In the genomic region with DNA sequence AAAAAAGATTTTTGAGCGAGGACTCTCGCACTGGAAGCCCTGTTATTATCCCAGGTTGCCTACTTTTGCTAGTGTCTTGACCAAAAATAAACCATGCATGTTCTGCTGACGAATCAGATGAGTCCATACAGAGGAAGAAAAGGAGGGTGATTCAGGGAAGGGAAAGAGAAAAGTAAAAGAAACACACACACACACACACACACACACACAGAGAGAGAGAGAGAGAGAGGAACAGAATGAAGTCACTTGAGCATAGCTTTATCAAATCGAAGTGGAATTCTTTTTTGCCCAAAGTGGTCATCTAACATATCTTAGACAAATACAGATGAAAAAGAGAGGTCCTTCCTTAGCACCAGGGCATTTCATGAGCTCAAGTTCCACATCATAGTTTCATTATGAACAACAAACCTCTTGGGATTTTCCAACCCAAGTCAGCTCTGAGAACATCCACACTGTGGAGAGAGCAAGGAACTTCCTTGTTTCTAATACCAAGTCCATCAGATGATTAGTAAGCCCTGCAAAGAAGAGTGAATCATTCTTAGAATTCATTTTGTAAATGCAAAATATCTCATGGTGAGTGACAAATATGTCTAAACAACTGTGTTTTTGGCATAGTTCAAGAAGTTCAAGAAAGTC, we compare ENCODE assay signal across 11 cellular contexts. TPM values are rescaled to one million over a fixed set of nuclear protein-coding genes. Genes with fewer than 3 reads are reported as not detected.
DNase-seq lines count a peak whose midpoint lies in the region; ATAC-seq and TF ChIP-seq lines count a peak whose summit lies in the region.
"Had no signal": no experiment of that assay in that cellular context is flagged by ENCODE, and none has a peak within 500 bp of the region (broad histone marks: within the 10 kb centered on the region; RNA-seq: fewer than 3 reads in every experiment).

No MANE protein-coding gene starts in this region.

- H3K36me3 ChIP-seq in MM.1S (replicated peaks; ENCODE audit: insufficient read depth, low read length): no peaks in the 10 kb centered on the region

- no peak overlapping the region for H3K27ac Mint-ChIP-seq in mesothelial cell of epicardium

- no peak overlapping the region for H3K9ac ChIP-seq in MM.1S (ENCODE audit: low read length)

- no peaks in the 10 kb centered on the region for H3K9me3 ChIP-seq in MM.1S (replicated peaks; ENCODE audit: insufficient read depth, low read length)

- ATAC-seq in GM19467 (IDR thresholded peaks at IDR 0.05; ENCODE audit: unreplicated experiment) (peak; percentile 72), HG03442 (IDR thresholded peaks at IDR 0.05; ENCODE audit: unreplicated experiment) (peak; percentile 85), left colon (no peak)

- H3K27me3 Mint-ChIP-seq in mesothelial cell of epicardium (ENCODE audit: low read depth): peaks cover 2% of the 10 kb centered on the region

- H3K27ac ChIP-seq in MM.1S (ENCODE audit: low read length): no peak overlapping the region

- no peak overlapping the region for H3K4me3 ChIP-seq in MM.1S (ENCODE audit: low read length)

- TF ChIP-seq CTCF in MM.1S (IDR thresholded peaks at IDR 0.05; ENCODE audit: low read length) (no peak), mesothelial cell of epicardium (IDR thresholded peaks at IDR 0.05; ENCODE audit: unreplicated experiment) (no peak)

- no peak overlapping the region for H2AFZ ChIP-seq in MM.1S (ENCODE audit: low read length)

- no peaks in the 10 kb centered on the region for H4K20me1 ChIP-seq in MM.1S (ENCODE audit: insufficient read depth, low read length)

- no peaks in the 10 kb centered on the region for H3K27me3 ChIP-seq in MM.1S (replicated peaks; ENCODE audit: insufficient read depth, low read length)

- H3K36me3 Mint-ChIP-seq in mesothelial cell of epicardium: no peaks in the 10 kb centered on the region

- H3K4me2 ChIP-seq in MM.1S (ENCODE audit: low read depth, low read length): no peak overlapping the region

- intact Hi-C loops in left colon (cut with DNase I, micrococcal nuclease): no loop called here

- no peaks in the 10 kb centered on the region for H3K4me1 Mint-ChIP-seq in mesothelial cell of epicardium

- peak; percentile 62 for DNase-seq in ELR (ENCODE audit: low read depth)
- peak; percentile 20 for DNase-seq in fibroblast of the conjunctiva (ENCODE audit: low read depth)
- no peak for DNase-seq in MM.1S
- DNase-seq in left colon: no peak
- no peak for DNase-seq in NCI-H2171 treated with DMSO at 0.1 percent for 48 hours (lab: John Stamatoyannopoulos, UW)
- no peak for DNase-seq in mesothelial cell of epicardium (ENCODE audit: low spot score in 2 of 2, unreplicated experiment in 2 of 2)
- DNase-seq: activated T-cell treated with anti-CD3 and anti-CD28 coated beads, Interleukin-2, amount 50 U/mL, for 48 hours; GF-D8; NCI-H510A had no signal

- H3K79me2 ChIP-seq in MM.1S (ENCODE audit: low read length): no peaks in the 10 kb centered on the region

- no peaks in the 10 kb centered on the region for H3K4me1 ChIP-seq in MM.1S (ENCODE audit: low read length)

- H3K4me3 Mint-ChIP-seq in mesothelial cell of epicardium: no peak overlapping the region

- H3F3A ChIP-seq in MM.1S (ENCODE audit: insufficient read depth, low read length): no peaks in the 10 kb centered on the region

- H3K9me2 ChIP-seq in MM.1S (replicated peaks; ENCODE audit: insufficient read depth, low read length): no peaks in the 10 kb centered on the region

- no peaks in the 10 kb centered on the region for H3K9me3 Mint-ChIP-seq in mesothelial cell of epicardium

RNA-seq across cellular contexts. Expression of a gene that starts 7.7 kb away (rescaled TPM):
- total RNA-seq in left colon (10 to 100 TPM in 1 of 2 donors, 1 to 10 TPM in 1; 3.5 to 10.9 TPM), mesothelial cell of epicardium (not detected in 3 replicates)

RNA-seq across cellular contexts. Expression of a gene that starts 39.1 kb away (rescaled TPM):
- total RNA-seq in left colon: 1 to 10 TPM in 1 of 2 donors, under 1 TPM in 1; 0.50 to 1.3 TPM
- total RNA-seq in mesothelial cell of epicardium: not detected in 3 replicates

Comparison
In these comparisons a context has a peak if more than half of its experiments do, and no peak if none do; other contexts are left out.
1. DNase-seq: peak in ELR (single experiment) and fibroblast of the conjunctiva (single experiment); none in MM.1S (single experiment), left colon (0 of 2), NCI-H2171 treated with DMSO at 0.1 percent for 48 hours (single experiment) and mesothelial cell of epicardium (0 of 2).